In genomic region chr3:66625464-66626216, GRCh38 we compare ENCODE assay signal across 12 cellular contexts.
"Had no signal": no experiment of that assay in that cellular context is flagged by ENCODE, and none has a peak within 500 bp of the region (broad histone marks: within the 10 kb centered on the region; RNA-seq: fewer than 3 reads in every experiment).

No MANE protein-coding gene starts in this region.

- H3K4me3 ChIP-seq: hepatocyte, upper lobe of left lung had no signal

- H3K36me3 ChIP-seq: upper lobe of left lung had no signal

- DNase-seq: activated T-cell treated with anti-CD3 and anti-CD28 coated beads, Interleukin-2, amount 50 U/mL, for 1 hour; central memory CD4-positive, alpha-beta T cell; cortex of kidney; effector CD8-positive, alpha-beta T cell; kidney; naive B cell; nucleus accumbens; right cardiac atrium; stimulated activated CD4-positive, alpha-beta T cell treated with anti-CD3 and anti-CD28 coated beads, Interleukin-2, amount 100 ng/mL, for 24 hours; stimulated activated naive CD4-positive, alpha-beta T cell; upper lobe of left lung had no signal

- H2AFZ ChIP-seq: hepatocyte had no signal

- H3K79me2 ChIP-seq: hepatocyte had no signal

- H3K27ac ChIP-seq: hepatocyte, upper lobe of left lung had no signal

- H3K4me2 ChIP-seq: hepatocyte had no signal

- H3K27me3 ChIP-seq: hepatocyte, upper lobe of left lung had no signal

- H3K9me3 ChIP-seq: upper lobe of left lung had no signal
